ENCODE assay signal across 25 cellular contexts in genomic region chr5:65819215-65819904, GRCh38.
DNase-seq lines count a peak whose midpoint lies in the region; ATAC-seq and TF ChIP-seq lines count a peak whose summit lies in the region.
"Had no signal": no experiment of that assay in that cellular context is flagged by ENCODE, and none has a peak within 500 bp of the region (broad histone marks: within the 10 kb centered on the region; RNA-seq: fewer than 3 reads in every experiment).

No MANE protein-coding gene starts in this region.

- no peak overlapping the region for H3K4me3 Mint-ChIP-seq in activated T-cell treated with anti-CD3 and anti-CD28 coated beads, Interleukin-2, amount 50 U/mL, for 24 hours
- H3K4me3 Mint-ChIP-seq in activated T-cell treated with anti-CD3 and anti-CD28 coated beads, Interleukin-2, amount 50 U/mL, for 4 hours: no peak overlapping the region
- no peak overlapping the region for H3K4me3 Mint-ChIP-seq in activated T-helper 1 cell treated with anti-CD3 and anti-CD28 coated beads, Interleukin-12 subunit alpha, Interleukin-12 subunit beta, Interleukin-2, Interleukin-4 antibody, amounts not matched to agents 30 ng/mL and 10 ng/mL and 1 ng/mL, durations not matched to agents 14 hours and 24 hours and 36 hours
- H3K4me3 Mint-ChIP-seq: activated T-helper 17 cell treated with anti-CD3 and anti-CD28 coated beads, Interleukin-2, amount 50 U/mL, for 72 hours; stimulated activated effector memory CD8-positive, alpha-beta T cell treated with anti-CD3 and anti-CD28 coated beads, Interleukin-12 subunit alpha, Interleukin-12 subunit beta, amount 100 ng/mL, for 72 hours had no signal

- peaks cover 14% of the 10 kb centered on the region for H3K4me1 Mint-ChIP-seq in activated T-cell treated with anti-CD3 and anti-CD28 coated beads, Interleukin-2, amount 50 U/mL, for 24 hours (ENCODE audit: low read depth)
- peaks cover 4% of the 10 kb centered on the region for H3K4me1 Mint-ChIP-seq in activated T-cell treated with anti-CD3 and anti-CD28 coated beads, Interleukin-2, amount 50 U/mL, for 4 hours (ENCODE audit: low read depth)
- peaks cover 21% of the 10 kb centered on the region for H3K4me1 Mint-ChIP-seq in activated T-helper 1 cell treated with anti-CD3 and anti-CD28 coated beads, Interleukin-12 subunit alpha, Interleukin-12 subunit beta, Interleukin-2, Interleukin-4 antibody, amounts not matched to agents 30 ng/mL and 10 ng/mL and 1 ng/mL, durations not matched to agents 14 hours and 24 hours and 36 hours (ENCODE audit: low read depth)
- H3K4me1 Mint-ChIP-seq: activated T-helper 17 cell treated with anti-CD3 and anti-CD28 coated beads, Interleukin-2, amount 50 U/mL, for 72 hours; stimulated activated effector memory CD8-positive, alpha-beta T cell treated with anti-CD3 and anti-CD28 coated beads, Interleukin-12 subunit alpha, Interleukin-12 subunit beta, amount 100 ng/mL, for 72 hours had no signal

- H3K27ac ChIP-seq in dorsolateral prefrontal cortex (peak overlapping the region in 58 of 59 donors; percentile 63 to 98 (median 91)), temporal lobe (ENCODE audit: low read depth, low read length) (peak overlapping the region; percentile 85), prostate gland (no peak overlapping the region)
- H3K27ac ChIP-seq: epithelial cell of prostate, KMS-11, left ventricle myocardium inferior, psoas muscle, thyroid gland had no signal

- no peak for ATAC-seq in activated T-cell treated with anti-CD3 and anti-CD28 coated beads, Interleukin-2, amount 50 U/mL, for 4 hours
- no peak for ATAC-seq in Right ventricle myocardium inferior
- ATAC-seq: HCT116 had no signal

- H3K4me1 ChIP-seq in prostate gland (replicated peaks): no peaks in the 10 kb centered on the region
- H3K4me1 ChIP-seq: left ventricle myocardium inferior, psoas muscle, thyroid gland had no signal

- intact Hi-C loops in activated T-helper 1 cell treated with anti-CD3 and anti-CD28 coated beads, Interleukin-12 subunit alpha, Interleukin-12 subunit beta, Interleukin-2, Interleukin-4 antibody, amounts not matched to agents 30 ng/mL and 10 ng/mL and 1 ng/mL, durations not matched to agents 14 hours and 24 hours and 36 hours (cut with micrococcal nuclease): no loop called here
- intact Hi-C loops in dorsolateral prefrontal cortex (cut with DNase I) (loop anchor here in 1 of 2 donors (5.0 kb wide), 1 partner anchor 108 kb away; the partner anchor contains the start of gene ERBIN), Right ventricle myocardium inferior (cut with DNase I) (no loop called here), prostate gland (cut with DNase I) (no loop called here)

- no peaks in the 10 kb centered on the region for H3K36me3 ChIP-seq in prostate gland
- H3K36me3 ChIP-seq: left ventricle myocardium inferior, thyroid gland had no signal

- peaks cover 34% of the 10 kb centered on the region for H3K36me3 Mint-ChIP-seq in activated T-cell treated with anti-CD3 and anti-CD28 coated beads, Interleukin-2, amount 50 U/mL, for 24 hours (ENCODE audit: low read depth)
- peaks cover 9% of the 10 kb centered on the region for H3K36me3 Mint-ChIP-seq in activated T-cell treated with anti-CD3 and anti-CD28 coated beads, Interleukin-2, amount 50 U/mL, for 4 hours (ENCODE audit: insufficient read depth)
- peaks cover 11% of the 10 kb centered on the region for H3K36me3 Mint-ChIP-seq in activated T-helper 1 cell treated with anti-CD3 and anti-CD28 coated beads, Interleukin-12 subunit alpha, Interleukin-12 subunit beta, Interleukin-2, Interleukin-4 antibody, amounts not matched to agents 30 ng/mL and 10 ng/mL and 1 ng/mL, durations not matched to agents 14 hours and 24 hours and 36 hours (ENCODE audit: low read depth)
- H3K36me3 Mint-ChIP-seq: stimulated activated effector memory CD8-positive, alpha-beta T cell treated with anti-CD3 and anti-CD28 coated beads, Interleukin-12 subunit alpha, Interleukin-12 subunit beta, amount 100 ng/mL, for 72 hours had no signal

- H3K27ac Mint-ChIP-seq in activated T-cell treated with anti-CD3 and anti-CD28 coated beads, Interleukin-2, amount 50 U/mL, for 24 hours: peak overlapping the region; percentile 59
- H3K27ac Mint-ChIP-seq in activated T-helper 1 cell treated with anti-CD3 and anti-CD28 coated beads, Interleukin-12 subunit alpha, Interleukin-12 subunit beta, Interleukin-2, Interleukin-4 antibody, amounts not matched to agents 30 ng/mL and 10 ng/mL and 1 ng/mL, durations not matched to agents 14 hours and 24 hours and 36 hours: peak overlapping the region; percentile 2
- H3K27ac Mint-ChIP-seq: activated T-helper 17 cell treated with anti-CD3 and anti-CD28 coated beads, Interleukin-2, amount 50 U/mL, for 72 hours; stimulated activated effector memory CD8-positive, alpha-beta T cell treated with anti-CD3 and anti-CD28 coated beads, Interleukin-12 subunit alpha, Interleukin-12 subunit beta, amount 100 ng/mL, for 72 hours had no signal

- no peak for TF ChIP-seq CTCF in dorsolateral prefrontal cortex (IDR thresholded peaks at IDR 0.05 in 54 of 56, conservative IDR thresholded peaks at IDR 0.05 in 2 of 56; ENCODE audit: low read depth in 1 of 56, partially characterized antibody in 56 of 56)
- TF ChIP-seq CTCF in prostate gland (IDR thresholded peaks at IDR 0.05): no peak

- TF ChIP-seq POLR2A in prostate gland (IDR thresholded peaks at IDR 0.05): no peak

- DNase-seq in activated T-cell treated with anti-CD3 and anti-CD28 coated beads, Interleukin-2, amount 50 U/mL, for 24 hours: no peak
- DNase-seq in activated T-cell treated with anti-CD3 and anti-CD28 coated beads, Interleukin-2, amount 50 U/mL, for 4 hours: no peak
- no peak for DNase-seq in activated T-helper 1 cell treated with anti-CD3 and anti-CD28 coated beads, Interleukin-12 subunit alpha, Interleukin-12 subunit beta, Interleukin-2, Interleukin-4 antibody, amounts not matched to agents 30 ng/mL and 10 ng/mL and 1 ng/mL, durations not matched to agents 14 hours and 24 hours and 36 hours (ENCODE audit: low spot score)
- DNase-seq in dorsolateral prefrontal cortex: no peak
- DNase-seq in Right ventricle myocardium inferior (ENCODE audit: missing footprints): no peak
- no peak for DNase-seq in prostate gland (ENCODE audit: low spot score)
- no peak for DNase-seq in activated effector memory CD4-positive, alpha-beta T cell treated with anti-CD3 and anti-CD28 coated beads, Interleukin-2, amount 50 U/mL, for 16 hours
- DNase-seq: 8988T; activated CD4-positive, alpha-beta T cell treated with anti-CD3 and anti-CD28 coated beads for 1 hour; amniotic stem cell; DMS79; heart right ventricle; left ventricle myocardium inferior; NCI-H1694 treated with DMSO at 0.1 percent for 48 hours; NCI-H2171 treated with DMSO at 0.1 percent for 48 hours; NCI-H526 treated with DMSO at 0.1 percent for 48 hours; OCI-M1; psoas muscle; thyroid gland had no signal

- H3K4me3 ChIP-seq in dorsolateral prefrontal cortex: peak overlapping the region in 41 of 59 donors; percentile 0 to 53 (median 27)
- H3K4me3 ChIP-seq in prostate gland: no peak overlapping the region
- H3K4me3 ChIP-seq: heart right ventricle, left ventricle myocardium inferior, psoas muscle, thyroid gland had no signal

- no peaks in the 10 kb centered on the region for H3K9me3 Mint-ChIP-seq in activated T-cell treated with anti-CD3 and anti-CD28 coated beads, Interleukin-2, amount 50 U/mL, for 24 hours
- no peaks in the 10 kb centered on the region for H3K9me3 Mint-ChIP-seq in activated T-cell treated with anti-CD3 and anti-CD28 coated beads, Interleukin-2, amount 50 U/mL, for 4 hours
- H3K9me3 Mint-ChIP-seq in activated T-helper 1 cell treated with anti-CD3 and anti-CD28 coated beads, Interleukin-12 subunit alpha, Interleukin-12 subunit beta, Interleukin-2, Interleukin-4 antibody, amounts not matched to agents 30 ng/mL and 10 ng/mL and 1 ng/mL, durations not matched to agents 14 hours and 24 hours and 36 hours: no peaks in the 10 kb centered on the region
- H3K9me3 Mint-ChIP-seq: activated T-helper 17 cell treated with anti-CD3 and anti-CD28 coated beads, Interleukin-2, amount 50 U/mL, for 72 hours; stimulated activated effector memory CD8-positive, alpha-beta T cell treated with anti-CD3 and anti-CD28 coated beads, Interleukin-12 subunit alpha, Interleukin-12 subunit beta, amount 100 ng/mL, for 72 hours had no signal

- WGBS in prostate gland: 65% methylated on average over 3 of the region's 3 CpGs

- H3K9me3 ChIP-seq in prostate gland: no peaks in the 10 kb centered on the region
- H3K9me3 ChIP-seq: heart right ventricle, left ventricle myocardium inferior, psoas muscle, thyroid gland had no signal

- no peaks in the 10 kb centered on the region for H3K27me3 Mint-ChIP-seq in activated T-cell treated with anti-CD3 and anti-CD28 coated beads, Interleukin-2, amount 50 U/mL, for 24 hours
- H3K27me3 Mint-ChIP-seq in activated T-cell treated with anti-CD3 and anti-CD28 coated beads, Interleukin-2, amount 50 U/mL, for 4 hours (ENCODE audit: low read depth): no peaks in the 10 kb centered on the region
- no peaks in the 10 kb centered on the region for H3K27me3 Mint-ChIP-seq in activated T-helper 1 cell treated with anti-CD3 and anti-CD28 coated beads, Interleukin-12 subunit alpha, Interleukin-12 subunit beta, Interleukin-2, Interleukin-4 antibody, amounts not matched to agents 30 ng/mL and 10 ng/mL and 1 ng/mL, durations not matched to agents 14 hours and 24 hours and 36 hours (ENCODE audit: insufficient read depth)
- H3K27me3 Mint-ChIP-seq: activated T-helper 17 cell treated with anti-CD3 and anti-CD28 coated beads, Interleukin-2, amount 50 U/mL, for 72 hours had no signal

- H3K27me3 ChIP-seq in dorsolateral prefrontal cortex (no peaks in the 10 kb centered on the region), prostate gland (replicated peaks; ENCODE audit: insufficient read depth) (no peaks in the 10 kb centered on the region)
- H3K27me3 ChIP-seq: heart right ventricle, thyroid gland had no signal

Comparison
In these comparisons a context has a peak if more than half of its experiments do, and no peak if none do; other contexts are left out.
1. H3K27ac ChIP-seq: peak in dorsolateral prefrontal cortex (58 of 59) and temporal lobe (single experiment); none in prostate gland (0 of 2).
2. H3K4me3 ChIP-seq: peak in dorsolateral prefrontal cortex (41 of 59); none in prostate gland (0 of 2).